In the genomic region with DNA sequence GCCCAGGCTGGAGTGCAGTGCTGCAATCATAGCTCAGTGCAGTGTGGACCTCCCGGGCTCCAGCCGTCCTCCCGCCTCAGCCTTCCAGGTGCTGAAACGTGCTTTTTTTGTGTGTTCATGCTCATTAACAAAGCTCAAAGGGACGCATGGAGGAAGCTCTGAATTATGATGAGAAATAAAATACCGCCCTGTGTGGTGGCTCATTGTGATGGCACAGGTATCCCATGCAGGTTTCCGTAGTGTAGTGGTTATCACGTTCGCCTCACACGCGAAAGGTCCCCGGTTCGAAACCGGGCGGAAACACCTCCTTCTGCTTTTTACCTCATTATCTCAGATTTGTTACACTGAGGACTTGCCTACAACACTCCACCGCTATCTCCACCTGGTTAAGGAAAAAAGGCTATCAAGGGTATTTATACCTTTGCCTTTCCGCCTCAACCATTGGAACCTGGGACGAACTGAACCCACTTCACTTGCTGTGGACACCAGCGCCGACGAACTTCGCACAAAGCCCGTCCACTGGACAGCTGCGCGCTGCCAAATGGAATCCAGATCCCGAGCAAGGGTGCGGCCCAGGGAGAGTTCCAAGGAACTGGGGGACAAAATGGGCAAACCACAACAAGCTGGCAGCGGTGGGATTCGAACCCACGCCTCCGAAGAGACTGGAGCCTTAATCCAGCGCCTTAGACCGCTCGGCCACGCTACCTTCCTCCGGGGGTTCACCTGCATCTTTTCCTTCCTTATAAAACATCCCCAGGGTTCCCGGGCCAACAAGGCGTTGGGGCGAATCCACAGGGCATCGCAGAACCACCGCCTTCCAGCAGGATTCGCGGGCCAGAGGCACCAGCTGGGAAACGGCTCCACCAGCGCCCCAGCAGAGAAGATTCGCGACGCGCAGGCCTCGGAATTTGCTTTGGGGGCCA, we compare ENCODE assay signal across 1 cellular context.
TF ChIP-seq lines count a peak whose summit lies in the region.

No MANE protein-coding gene starts in this region.

TF ChIP-seq in HEK293T, 16 proteins besides CTCF, POLR2A, EP300 and RAD21 (continued from another document):
- TF ChIP-seq, protein P1, sequence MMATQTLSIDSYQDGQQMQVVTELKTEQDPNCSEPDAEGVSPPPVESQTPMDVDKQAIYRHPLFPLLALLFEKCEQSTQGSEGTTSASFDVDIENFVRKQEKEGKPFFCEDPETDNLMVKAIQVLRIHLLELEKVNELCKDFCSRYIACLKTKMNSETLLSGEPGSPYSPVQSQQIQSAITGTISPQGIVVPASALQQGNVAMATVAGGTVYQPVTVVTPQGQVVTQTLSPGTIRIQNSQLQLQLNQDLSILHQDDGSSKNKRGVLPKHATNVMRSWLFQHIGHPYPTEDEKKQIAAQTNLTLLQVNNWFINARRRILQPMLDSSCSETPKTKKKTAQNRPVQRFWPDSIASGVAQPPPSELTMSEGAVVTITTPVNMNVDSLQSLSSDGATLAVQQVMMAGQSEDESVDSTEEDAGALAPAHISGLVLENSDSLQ (IDR thresholded peaks at IDR 0.05) = peak; percentile 33; the same call in 1 of the 2 replicates
- TF ChIP-seq BHLHE40 (IDR thresholded peaks at IDR 0.05; ENCODE audit: borderline replicate concordance) = no peak
